21 cellular contexts compared by ENCODE assay signal in genomic region chr22:29142116-29142515, GRCh38.
DNase-seq lines count a peak whose midpoint lies in the region; ATAC-seq and TF ChIP-seq lines count a peak whose summit lies in the region.
"Had no signal": no experiment of that assay in that cellular context is flagged by ENCODE, and none has a peak within 500 bp of the region (broad histone marks: within the 10 kb centered on the region; RNA-seq: fewer than 3 reads in every experiment).

No MANE protein-coding gene starts in this region.

- TF ChIP-seq CTCF in GM23338 (conservative IDR thresholded peaks at IDR 0.05; ENCODE audit: low read depth in 2 of 2) = no peak
- no peak for TF ChIP-seq CTCF in HEK293 (tag by site-specific recombination; IDR thresholded peaks at IDR 0.05)
- no peak for TF ChIP-seq CTCF in left lung (IDR thresholded peaks at IDR 0.05)

- H3K27ac ChIP-seq in GM23338 (ENCODE audit: low read depth) (no peak overlapping the region), HEK293 (ENCODE audit: extremely low read depth, low read depth, low read length) (no peak overlapping the region), cingulate gyrus (ENCODE audit: low read depth, low read length) (peak overlapping the region; percentile 4), left lung (no peak overlapping the region)
- H3K27ac ChIP-seq: KMS-11, PC-9 had no signal

- H3K9me2 ChIP-seq in GM23338 (ENCODE audit: insufficient read depth) = no peaks in the 10 kb centered on the region

- no peak overlapping the region for H3K27ac Mint-ChIP-seq in GM23338
- H3K27ac Mint-ChIP-seq in effector memory CD8-positive, alpha-beta T cell = no peak overlapping the region
- H3K27ac Mint-ChIP-seq: CD4-positive, CD25-positive, alpha-beta regulatory T cell had no signal

- H3K4me1 ChIP-seq in GM23338 (ENCODE audit: insufficient read depth) = peaks cover 26% of the 10 kb centered on the region
- H3K4me1 ChIP-seq in HEK293 (ENCODE audit: control insufficient read depth, insufficient read depth, low read length) = no peaks in the 10 kb centered on the region
- H3K4me1 ChIP-seq in left lung = peaks cover 0 to 11% of the 10 kb centered on the region in 2 donors

- peaks cover 4% of the 10 kb centered on the region for H3K27me3 Mint-ChIP-seq in GM23338 (ENCODE audit: insufficient read depth, low read depth, poor library complexity)
- H3K27me3 Mint-ChIP-seq in effector memory CD8-positive, alpha-beta T cell = peaks cover 11 to 47% of the 10 kb centered on the region in 2 donors

- no peak overlapping the region for H2AFZ ChIP-seq in GM23338
- H2AFZ ChIP-seq: PC-9 had no signal

- CTCF ChIA-PET in HEK293 (lab: Yijun Ruan, JAX) = interaction anchor here (4.6 kb wide), 1 partner anchor 12 kb away, joined by 33 read pairs; no protein-coding TSS in a partner anchor

- DNase-seq in GM23338 (ENCODE audit: low spot score) (no peak), posterior vena cava (ENCODE audit: low spot score) (peak; percentile 40), ecto neural progenitor cell (ENCODE audit: low spot score) (no peak), left lung (no peak)
- DNase-seq in effector memory CD8-positive, alpha-beta T cell = no peak
- DNase-seq: CD4-positive, CD25-positive, alpha-beta regulatory T cell; COR-L47; DMS79; IMR-90; NCI-H1105; NCI-H146; NCI-H2029; NCI-H226; NCI-H510A treated with DMSO at 0.1 percent for 48 hours; NCI-H748 treated with DMSO at 0.1 percent for 48 hours; PC-9; RPMI8226; SHP77 treated with DMSO at 0.1 percent for 48 hours had no signal

- peaks cover 30% of the 10 kb centered on the region for H3K4me1 Mint-ChIP-seq in GM23338
- no peaks in the 10 kb centered on the region for H3K4me1 Mint-ChIP-seq in effector memory CD8-positive, alpha-beta T cell (ENCODE audit: low read depth in 2 of 2)
- H3K4me1 Mint-ChIP-seq: CD4-positive, CD25-positive, alpha-beta regulatory T cell had no signal

- 0 out of 3 replicates have a peak, but pooled peaks cover 3% of the 10 kb centered on the region for H3K36me3 Mint-ChIP-seq in GM23338 (ENCODE audit: low read depth)
- H3K36me3 Mint-ChIP-seq in effector memory CD8-positive, alpha-beta T cell (ENCODE audit: insufficient read depth) = peaks cover 3% of the 10 kb centered on the region
- H3K36me3 Mint-ChIP-seq: CD4-positive, CD25-positive, alpha-beta regulatory T cell had no signal

- H3K36me3 ChIP-seq in GM23338 (ENCODE audit: insufficient read depth) = peaks cover 3% of the 10 kb centered on the region; the same call in 1 of the 2 replicates
- peaks cover 7 to 84% of the 10 kb centered on the region in 2 experiments; a peak in 2 of 3 replicates for H3K36me3 ChIP-seq in HEK293 (ENCODE audit: control insufficient read depth in 2 of 2, insufficient read depth in 1 of 2, low read length in 2 of 2)
- H3K36me3 ChIP-seq in left lung = peaks cover 0 to 55% of the 10 kb centered on the region in 2 donors

- no peaks in the 10 kb centered on the region for H3K9me3 Mint-ChIP-seq in GM23338
- no peaks in the 10 kb centered on the region for H3K9me3 Mint-ChIP-seq in effector memory CD8-positive, alpha-beta T cell

- H4K20me1 ChIP-seq in GM23338 (replicated peaks; ENCODE audit: insufficient read depth) = no peaks in the 10 kb centered on the region

- H3K79me2 ChIP-seq in GM23338 (replicated peaks; ENCODE audit: insufficient read depth) = no peaks in the 10 kb centered on the region

- intact Hi-C loops in posterior vena cava (cut with DNase I) (no loop called here), left lung (cut with DNase I) (no loop called here)

- H3K27me3 ChIP-seq in GM23338 (ENCODE audit: insufficient read depth) (no peaks in the 10 kb centered on the region), left lung (no peaks in the 10 kb centered on the region)

- ATAC-seq in GM23338 (peak; percentile 57), left lung (no peak)
- no peak for ATAC-seq in effector memory CD8-positive, alpha-beta T cell (replicated peaks)

- H3F3A ChIP-seq in GM23338 (replicated peaks; ENCODE audit: low read depth) = 0 out of 2 replicates have a peak, but pooled peaks cover 4% of the 10 kb centered on the region

- H3K9me3 ChIP-seq in HEK293 (ENCODE audit: control insufficient read depth, insufficient read depth, low read depth, low read length) = no peaks in the 10 kb centered on the region
- no peaks in the 10 kb centered on the region for H3K9me3 ChIP-seq in left lung

- H3K4me3 ChIP-seq in GM23338 (no peak overlapping the region), HEK293 (ENCODE audit: low read depth, low read length) (no peak overlapping the region), left lung (no peak overlapping the region)
- H3K4me3 ChIP-seq: PC-9 had no signal

- POLR2A ChIA-PET in HEK293 (lab: Yijun Ruan, JAX) = no interaction called here

- H3K4me2 ChIP-seq in GM23338 = peak overlapping the region; percentile 27; the same call in 1 of the 2 replicates
- H3K4me2 ChIP-seq: KMS-11, PC-9 had no signal

- no peak overlapping the region; the same call in 2 of the 3 replicates for H3K4me3 Mint-ChIP-seq in GM23338
- H3K4me3 Mint-ChIP-seq in effector memory CD8-positive, alpha-beta T cell = no peak overlapping the region
- H3K4me3 Mint-ChIP-seq: CD4-positive, CD25-positive, alpha-beta regulatory T cell had no signal

TF ChIP-seq in GM23338, 12 proteins besides CTCF, POLR2A, EP300 and RAD21:
- TF ChIP-seq POLR2AphosphoS5 (IDR thresholded peaks at IDR 0.05; ENCODE audit: low read depth) (no peak), STAT1 (IDR thresholded peaks at IDR 0.05; ENCODE audit: unreplicated experiment) (no peak), EZH2 (IDR thresholded peaks at IDR 0.05; ENCODE audit: low read depth, unreplicated experiment) (no peak), NANOG (IDR thresholded peaks at IDR 0.05; ENCODE audit: borderline replicate concordance) (no peak)

TF ChIP-seq in HEK293, 187 proteins besides CTCF, POLR2A, EP300 and RAD21:
- TF ChIP-seq ZBTB17 (tag by site-specific recombination; IDR thresholded peaks at IDR 0.05) = peak; percentile 64
- no peak for TF ChIP-seq GLI4 (tag by site-specific recombination; IDR thresholded peaks at IDR 0.05)
- TF ChIP-seq ZIC2 (tag by site-specific recombination; IDR thresholded peaks at IDR 0.05) = peak; percentile 53
- TF ChIP-seq ZNF394 (tag by site-specific recombination; IDR thresholded peaks at IDR 0.05; ENCODE audit: borderline replicate concordance) = no peak
- no peak for TF ChIP-seq ZXDB (tag by site-specific recombination; IDR thresholded peaks at IDR 0.05)
TF ChIP-seq in HEK293: peak in this region for 2.
